ENCODE assay signal across 20 cellular contexts in genomic region chr3:132347811-132348210, GRCh38.
"Had no signal": no experiment of that assay in that cellular context is flagged by ENCODE, and none has a peak within 500 bp of the region (broad histone marks: within the 10 kb centered on the region; RNA-seq: fewer than 3 reads in every experiment).

No MANE protein-coding gene starts in this region.

- ATAC-seq: Panc1 had no signal

- H3K9ac ChIP-seq: KMS-11, SK-N-SH had no signal

- H3K4me2 ChIP-seq: KMS-11, SK-N-SH had no signal

- H3K9me3 ChIP-seq: SK-N-SH had no signal

- H3K27ac ChIP-seq: KMS-11, RWPE1 had no signal

- DNase-seq: IMR-90; Kasumi-1; MM.1S; NCI-H1092 treated with DMSO at 0.1 percent for 48 hours; NCI-H1436; NCI-H187; NCI-H2081 treated with DMSO at 0.1 percent for 48 hours; NCI-H2171 treated with DMSO at 0.1 percent for 48 hours; NCI-H345; NCI-H446 treated with DMSO at 0.1 percent for 48 hours; NCI-H510A treated with DMSO at 0.1 percent for 48 hours; NCI-H526; NCI-H82; NK-92 treated with Interleukin-12 subunit alpha and Interleukin-12 subunit beta, amount 100 ng/mL, for 24 hours; SHP77; SK-N-SH; SW 1271 had no signal
